24 cellular contexts compared by ENCODE assay signal in the genomic region with DNA sequence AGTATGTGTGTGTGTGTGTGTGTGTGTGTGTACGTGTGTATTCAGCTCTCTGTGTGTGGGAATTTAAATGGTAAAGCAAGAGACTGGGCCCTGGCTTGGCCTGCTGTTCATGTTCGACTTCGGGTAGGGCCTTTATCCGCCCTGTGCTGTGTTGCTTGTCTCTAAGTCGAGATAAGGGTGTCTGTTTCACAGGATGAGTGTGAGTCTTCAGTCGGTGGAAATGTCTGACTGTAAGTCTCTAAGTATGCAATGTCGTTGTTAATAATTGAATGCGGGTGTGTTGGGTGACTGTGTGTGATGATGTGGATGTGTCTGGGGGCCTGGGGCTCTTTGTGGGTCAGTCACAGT. TPM values are rescaled to one million over a fixed set of nuclear protein-coding genes. Genes with fewer than 3 reads are reported as not detected.
A peak's percentile ranks its signal among the peaks of the same experiment; 100 is the strongest.
DNase-seq lines count a peak whose midpoint lies in the region; ATAC-seq and TF ChIP-seq lines count a peak whose summit lies in the region.
"Had no signal": no experiment of that assay in that cellular context is flagged by ENCODE, and none has a peak within 500 bp of the region (broad histone marks: within the 10 kb centered on the region; RNA-seq: fewer than 3 reads in every experiment).

No MANE protein-coding gene starts in this region.

- H3K4me3 ChIP-seq in cardiac muscle cell (peak overlapping the region; percentile 58), ectodermal cell (ENCODE audit: insufficient read depth, low read depth, low read length) (peak overlapping the region; percentile 51), mesendoderm (ENCODE audit: low read length) (no peak overlapping the region), upper lobe of right lung (no peak overlapping the region)
- H3K4me3 ChIP-seq: gastrocnemius medialis, right atrium auricular region, SJSA1 had no signal

- peak overlapping the region; percentile 68 for H3K9ac ChIP-seq in mesendoderm (ENCODE audit: low read length)
- H3K9ac ChIP-seq: parathyroid adenoma had no signal

- H4K5ac ChIP-seq in mesendoderm (ENCODE audit: low read length): no peak overlapping the region

- no peak overlapping the region for H3K23ac ChIP-seq in mesendoderm (ENCODE audit: low read length)

- H2BK5ac ChIP-seq in mesendoderm (ENCODE audit: low read length): no peak overlapping the region

- no peak overlapping the region for H2AK5ac ChIP-seq in mesendoderm (ENCODE audit: low read length)

- H2BK120ac ChIP-seq in mesendoderm (ENCODE audit: low read depth, low read length): no peak overlapping the region

- no peaks in the 10 kb centered on the region for H3K4me1 ChIP-seq in cardiac muscle cell (ENCODE audit: low read depth)
- no peaks in the 10 kb centered on the region for H3K4me1 ChIP-seq in ectodermal cell (ENCODE audit: control insufficient read depth, insufficient read depth, low read length)
- H3K4me1 ChIP-seq in mesendoderm (ENCODE audit: control insufficient read depth, low read depth, low read length): peaks cover 4% of the 10 kb centered on the region
- H3K4me1 ChIP-seq in upper lobe of right lung: no peaks in the 10 kb centered on the region
- H3K4me1 ChIP-seq: gastrocnemius medialis, parathyroid adenoma, right atrium auricular region, SJSA1 had no signal

- no peak overlapping the region for H4K8ac ChIP-seq in mesendoderm (ENCODE audit: low read depth, low read length)

- H3K18ac ChIP-seq in mesendoderm (ENCODE audit: low read length): no peak overlapping the region

- TF ChIP-seq CTCF in cardiac muscle cell (IDR thresholded peaks at IDR 0.05; ENCODE audit: low read depth, low read length) (no peak), upper lobe of right lung (IDR thresholded peaks at IDR 0.05) (no peak)

- H3K27me3 ChIP-seq in cardiac muscle cell (peaks cover 39% of the 10 kb centered on the region), ectodermal cell (ENCODE audit: control insufficient read depth, insufficient read depth, low read length, poor library complexity, severe bottlenecking) (peaks cover 64% of the 10 kb centered on the region), mesendoderm (ENCODE audit: insufficient read depth, low read length, poor library complexity) (no peaks in the 10 kb centered on the region), upper lobe of right lung (peaks cover 49% of the 10 kb centered on the region)
- H3K27me3 ChIP-seq: right atrium auricular region had no signal

- 78 to 82% methylated on average over 8 of the region's 8 CpGs for WGBS in ectodermal cell, 2 experiments
- WGBS in mesendoderm (ENCODE audit: extremely low coverage, insufficient coverage, low lambda C conversion rate): 100% methylated on average over 2 of the region's 8 CpGs

- H3K9me3 ChIP-seq in cardiac muscle cell (ENCODE audit: low read depth) (no peaks in the 10 kb centered on the region), ectodermal cell (ENCODE audit: control insufficient read depth, low read length) (no peaks in the 10 kb centered on the region), upper lobe of right lung (no peaks in the 10 kb centered on the region)
- H3K9me3 ChIP-seq: gastrocnemius medialis, right atrium auricular region, SJSA1 had no signal

- intact Hi-C loops in cardiac septum (cut with DNase I): no loop called here
- intact Hi-C loops in upper lobe of right lung (cut with DNase I): no loop called here

- H3K36me3 ChIP-seq in cardiac muscle cell (no peaks in the 10 kb centered on the region), ectodermal cell (ENCODE audit: control insufficient read depth, insufficient read depth, low read length) (no peaks in the 10 kb centered on the region), mesendoderm (ENCODE audit: control insufficient read depth, insufficient read depth, low read length) (no peaks in the 10 kb centered on the region), upper lobe of right lung (no peaks in the 10 kb centered on the region)
- H3K36me3 ChIP-seq: gastrocnemius medialis, right atrium auricular region, SJSA1 had no signal

- peak overlapping the region; percentile 79 for H3K56ac ChIP-seq in mesendoderm (ENCODE audit: low read length)

- H2BK15ac ChIP-seq in mesendoderm (replicated peaks; ENCODE audit: low read depth): no peak overlapping the region

- H3K4ac ChIP-seq in mesendoderm (ENCODE audit: low read depth, low read length): no peak overlapping the region

- H3K4me2 ChIP-seq in mesendoderm (ENCODE audit: low read length): no peak overlapping the region

- DNase-seq in cardiac muscle cell (ENCODE audit: low read depth in 1 of 2, low spot score in 1 of 2): no peak
- no peak for DNase-seq in cardiac septum (ENCODE audit: low spot score)
- no peak for DNase-seq in mesendoderm
- DNase-seq in upper lobe of right lung: no peak
- DNase-seq in D341Med (ENCODE audit: low spot score): no peak
- DNase-seq: activated CD4-positive, alpha-beta T cell treated with anti-CD3 and anti-CD28 coated beads for 4 hours; activated effector memory CD4-positive, alpha-beta T cell treated with anti-CD3 and anti-CD28 coated beads, Interleukin-2, amount 50 U/mL, for 16 hours; activated naive CD8-positive, alpha-beta T cell treated with anti-CD3 and anti-CD28 coated beads, Interleukin-2, amount 10 ng/mL, durations not matched to agents 7 days and 5 days; activated T-cell treated with anti-CD3 and anti-CD28 coated beads, Interleukin-2, amount 50 U/mL, for 1 hour; CD4-positive, alpha-beta T cell; gastrocnemius medialis; NCI-H1105 treated with DMSO at 0.1 percent for 48 hours; NCI-H2029; NCI-H226; stimulated activated CD4-positive, alpha-beta T cell treated with anti-CD3 and anti-CD28 coated beads, Interleukin-12 subunit alpha, Interleukin-12 subunit beta, amount 100 ng/mL, for 4 hours; stimulated activated CD4-positive, alpha-beta T cell treated with anti-CD3 and anti-CD28 coated beads, Interleukin-4, amount 100 ng/mL, for 24 hours; T-helper 2 cell had no signal

- ATAC-seq in GM21367 (IDR thresholded peaks at IDR 0.05; ENCODE audit: unreplicated experiment) (no peak), upper lobe of right lung (no peak)
- no peak for ATAC-seq in activated CD4-positive, CD25-positive, alpha-beta regulatory T cell treated with anti-CD3 and anti-CD28 coated beads, Interleukin-2, amount 50 U/mL, for 24 hours
- ATAC-seq: gastrocnemius medialis; stimulated activated effector memory CD8-positive, alpha-beta T cell treated with anti-CD3 and anti-CD28 coated beads, Interleukin-12 subunit alpha, Interleukin-12 subunit beta, amount 100 ng/mL, for 72 hours had no signal

- H3K27ac ChIP-seq in cardiac muscle cell: no peak overlapping the region
- no peak overlapping the region for H3K27ac ChIP-seq in ectodermal cell (ENCODE audit: insufficient read depth, low read depth, low read length, poor library complexity, severe bottlenecking)
- no peak overlapping the region for H3K27ac ChIP-seq in mesendoderm (ENCODE audit: low read depth, low read length)
- H3K27ac ChIP-seq in upper lobe of right lung: no peak overlapping the region
- H3K27ac ChIP-seq: gastrocnemius medialis, parathyroid adenoma, right atrium auricular region, SJSA1 had no signal

- H3K79me1 ChIP-seq in mesendoderm (ENCODE audit: low read length): no peaks in the 10 kb centered on the region

- no peaks in the 10 kb centered on the region for H3K79me2 ChIP-seq in mesendoderm (ENCODE audit: control insufficient read depth, insufficient read depth, low read length)
- H3K79me2 ChIP-seq: parathyroid adenoma had no signal

RNA-seq across cellular contexts. Expression of a gene that starts 34.7 kb away (rescaled TPM):
- total RNA-seq in cardiac muscle cell: 16.6 and 20.3 TPM in 2 replicates
- polyA plus RNA-seq in cardiac muscle cell: 37.4 and 40.2 TPM in 2 replicates
- total RNA-seq in cardiac septum: 53.7 TPM
- polyA plus RNA-seq in ectodermal cell (2013, experiment 1 of 4): 38.8 TPM
- 52.3 TPM for polyA plus RNA-seq in ectodermal cell (2013, experiment 2 of 4)
- 21.9 TPM for polyA plus RNA-seq in ectodermal cell (2013, experiment 3 of 4)
- polyA plus RNA-seq in ectodermal cell (2013, experiment 4 of 4): 26.8 TPM
- 14.9 TPM for polyA plus RNA-seq in mesendoderm (2013, experiment 1 of 2)
- 16.3 TPM for polyA plus RNA-seq in mesendoderm (2013, experiment 2 of 2)
- 36.8 TPM for total RNA-seq in upper lobe of right lung

RNA-seq across cellular contexts. Expression of a gene that starts 40.8 kb away (rescaled TPM):
- 296 and 504 TPM in 2 replicates for total RNA-seq in cardiac muscle cell
- polyA plus RNA-seq in cardiac muscle cell: 577 and 748 TPM in 2 replicates
- total RNA-seq in cardiac septum: 351 TPM
- 218 TPM for polyA plus RNA-seq in ectodermal cell (2013, experiment 1 of 4)
- 177 TPM for polyA plus RNA-seq in ectodermal cell (2013, experiment 2 of 4)
- 175 TPM for polyA plus RNA-seq in ectodermal cell (2013, experiment 3 of 4)
- 190 TPM for polyA plus RNA-seq in ectodermal cell (2013, experiment 4 of 4)
- polyA plus RNA-seq in mesendoderm (2013, experiment 1 of 2): 332 TPM
- polyA plus RNA-seq in mesendoderm (2013, experiment 2 of 2): 334 TPM
- total RNA-seq in upper lobe of right lung: 110 TPM

RNA-seq across cellular contexts. Expression of a gene that starts 50.8 kb away (rescaled TPM):
- total RNA-seq in cardiac muscle cell: 8.0 and 13.2 TPM in 2 replicates
- polyA plus RNA-seq in cardiac muscle cell: 15.0 and 23.1 TPM in 2 replicates
- 7.4 TPM for total RNA-seq in cardiac septum
- polyA plus RNA-seq in ectodermal cell (2013, experiment 1 of 4): 17.2 TPM
- 17.2 TPM for polyA plus RNA-seq in ectodermal cell (2013, experiment 2 of 4)
- 12.5 TPM for polyA plus RNA-seq in ectodermal cell (2013, experiment 3 of 4)
- 14.2 TPM for polyA plus RNA-seq in ectodermal cell (2013, experiment 4 of 4)
- polyA plus RNA-seq in mesendoderm (2013, experiment 1 of 2): 0.74 TPM
- polyA plus RNA-seq in mesendoderm (2013, experiment 2 of 2): 0.55 TPM
- total RNA-seq in upper lobe of right lung: 18.2 TPM

Comparison
In these comparisons a context has a peak if more than half of its experiments do, and no peak if none do; other contexts are left out.
1. H3K4me3 ChIP-seq: peak in cardiac muscle cell (single experiment) and ectodermal cell (single experiment); none in mesendoderm (single experiment) and upper lobe of right lung (single experiment).